In the genomic region with DNA sequence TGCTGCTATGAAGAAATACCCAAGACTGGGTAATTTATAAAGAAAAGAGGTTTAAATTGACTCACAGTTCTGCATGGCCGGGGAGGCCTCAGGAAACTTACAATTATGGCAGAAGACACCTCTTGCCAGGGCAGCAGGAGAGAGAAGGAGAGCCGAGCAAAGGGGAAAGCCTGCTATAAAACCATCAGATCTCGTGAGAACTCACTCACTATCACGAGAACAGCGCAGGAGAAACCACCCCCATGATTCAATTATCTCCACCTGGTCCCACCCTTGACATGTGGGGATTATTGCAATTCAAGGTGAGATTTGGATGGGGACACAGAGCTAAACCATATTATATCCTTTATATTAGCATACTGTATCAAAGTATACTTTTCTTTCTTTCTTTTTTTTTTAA, we compare ENCODE assay signal across 10 cellular contexts. TPM values are rescaled to one million over a fixed set of nuclear protein-coding genes. Genes with fewer than 3 reads are reported as not detected.
"Had no signal": no experiment of that assay in that cellular context is flagged by ENCODE, and none has a peak within 500 bp of the region (broad histone marks: within the 10 kb centered on the region; RNA-seq: fewer than 3 reads in every experiment).

No MANE protein-coding gene starts in this region.

RNA-seq across cellular contexts. Expression of a gene that starts 42.2 kb away (rescaled TPM):
- total RNA-seq: activated B cell treated with CpG ODN at 0.5 μM for 24 hours; activated CD4-positive, alpha-beta memory T cell treated with anti-CD3 and anti-CD28 coated beads for 36 hours; activated CD4-positive, alpha-beta memory T cell treated with anti-CD3 and anti-CD28 coated beads, Interleukin-2, amount 10 ng/mL, durations not matched to agents 7 days and 5 days; activated CD4-positive, alpha-beta T cell treated with anti-CD3 and anti-CD28 coated beads for 36 hours; activated CD4-positive, alpha-beta T cell treated with anti-CD3 and anti-CD28 coated beads, Interleukin-2, amount 10 ng/mL, durations not matched to agents 24 days and 14 days; activated CD4-positive, alpha-beta T cell treated with anti-CD3 and anti-CD28 coated beads, Interleukin-2, amount 10 ng/mL, durations not matched to agents 7 days and 5 days; activated CD8-positive, alpha-beta T cell treated with anti-CD3 and anti-CD28 coated beads for 36 hours; activated CD8-positive, alpha-beta T cell treated with anti-CD3 and anti-CD28 coated beads, Interleukin-2, amount 10 ng/mL, durations not matched to agents 7 days and 5 days; T-helper 1 cell treated with Interleukin-12 subunit alpha and Interleukin-12 subunit beta and Interleukin-4 antibody, amounts not matched to agents 30 ng/mL and 1 ng/mL, for 36 hours; T-helper 2 cell treated with Interferon-gamma antibody and Interleukin-4, amounts not matched to agents 100 ng/mL and 5 ng/mL, for 36 hours had no signal
